Comparison of ENCODE assay signal across 8 cellular contexts in genomic region chr6:69232506-69233194, GRCh38.
A peak's percentile ranks its signal among the peaks of the same experiment; 100 is the strongest.
DNase-seq lines count a peak whose midpoint lies in the region; ATAC-seq and TF ChIP-seq lines count a peak whose summit lies in the region.

No MANE protein-coding gene starts in this region.

- DNase-seq in DND-41: peak; percentile 44
- peak; percentile 2 for DNase-seq in HS-27A (ENCODE audit: low read depth)
- peak; percentile 64 for DNase-seq in SHP77 treated with DMSO at 0.1 percent for 48 hours (lab: John Stamatoyannopoulos, UW)
- DNase-seq in brain pericyte (ENCODE audit: low read depth, low spot score): peak; percentile 21
- DNase-seq in stimulated activated CD4-positive, alpha-beta T cell treated with anti-CD3 and anti-CD28 coated beads, Interleukin-12 subunit alpha, Interleukin-12 subunit beta, amount 100 ng/mL, for 48 hours (ENCODE audit: low read depth in 2 of 3, low spot score in 1 of 3): peak; percentile 4 to 40 (median 29)
- no peak for DNase-seq in SKM-1 treated with dmso at 0.1 percent for 144 hours (lab: John Stamatoyannopoulos, UW; ENCODE audit: unreplicated experiment)

- H2AFZ ChIP-seq in DND-41 (ENCODE audit: low read depth, low read length): no peak overlapping the region

- H3K4me2 ChIP-seq in DND-41 (ENCODE audit: insufficient read depth, low read length): no peak overlapping the region

- H3K79me2 ChIP-seq in DND-41 (ENCODE audit: insufficient read depth, low read length): no peaks in the 10 kb centered on the region

- no peak for TF ChIP-seq CTCF in DND-41 (IDR thresholded peaks at IDR 0.05; ENCODE audit: borderline replicate concordance, extremely low read depth, low read length, poor library complexity, severe bottlenecking)

- H3K4me1 ChIP-seq in DND-41 (ENCODE audit: insufficient read depth, low read length) (no peaks in the 10 kb centered on the region), iPS-20b (ENCODE audit: insufficient read depth, low read length) (0 out of 2 replicates have a peak, but pooled peaks cover 4% of the 10 kb centered on the region)

- ATAC-seq in DND-41 (ENCODE audit: insufficient read depth, low read depth) (peak; percentile 63), GM21447 (IDR thresholded peaks at IDR 0.05; ENCODE audit: unreplicated experiment) (peak; percentile 91)

- H3K9ac ChIP-seq in DND-41 (ENCODE audit: low read depth, low read length) (no peak overlapping the region), iPS-20b (ENCODE audit: low read depth, low read length) (no peak overlapping the region)

- H3K4me3 ChIP-seq in DND-41 (ENCODE audit: low read depth in 1 of 2, low read length in 2 of 2): no peak overlapping the region
- peak overlapping the region; percentile 66 for H3K4me3 ChIP-seq in iPS-20b (ENCODE audit: low read length)

- H3K9me3 ChIP-seq in DND-41 (ENCODE audit: insufficient read depth, low read length, severe bottlenecking) (no peaks in the 10 kb centered on the region), iPS-20b (ENCODE audit: insufficient read depth, low read depth, low read length) (no peaks in the 10 kb centered on the region)

- H4K20me1 ChIP-seq in DND-41 (ENCODE audit: insufficient read depth, low read length): no peaks in the 10 kb centered on the region

- no peaks in the 10 kb centered on the region for H3K27me3 ChIP-seq in DND-41 (ENCODE audit: insufficient read depth, low read length, poor library complexity)
- peaks cover 17% of the 10 kb centered on the region for H3K27me3 ChIP-seq in iPS-20b (ENCODE audit: insufficient read depth, low read length)

- H3K27ac ChIP-seq in DND-41 (ENCODE audit: low read length): no peak overlapping the region
- H3K27ac ChIP-seq in iPS-20b (ENCODE audit: low read length): no peak overlapping the region

- H3K36me3 ChIP-seq in DND-41 (ENCODE audit: insufficient read depth, low read length) (no peaks in the 10 kb centered on the region), iPS-20b (ENCODE audit: insufficient read depth, low read depth, low read length) (no peaks in the 10 kb centered on the region)
